In genomic region chr6:30955367-30956042, GRCh38 we compare ENCODE assay signal across 8 cellular contexts. TPM values are rescaled to one million over a fixed set of nuclear protein-coding genes. Genes with fewer than 3 reads are reported as not detected.
DNase-seq lines count a peak whose midpoint lies in the region; ATAC-seq lines count a peak whose summit lies in the region.

No MANE protein-coding gene starts in this region.

- H3K4me3 Mint-ChIP-seq in IgD-negative memory B cell = peak overlapping the region; percentile 82 to 93 (median 86)

- H3K27me3 Mint-ChIP-seq in IgD-negative memory B cell = peaks cover 13% of the 10 kb centered on the region

- H3K27ac Mint-ChIP-seq in IgD-negative memory B cell = peak overlapping the region; percentile 4 to 85 (median 68)

- H3K36me3 Mint-ChIP-seq in IgD-negative memory B cell = no peaks in the 10 kb centered on the region

- peak; percentile 65 for ATAC-seq in GM19023 (IDR thresholded peaks at IDR 0.05; ENCODE audit: unreplicated experiment)
- ATAC-seq in left lobe of liver = peak; percentile 21
- no peak for ATAC-seq in HG02571 (IDR thresholded peaks at IDR 0.05; ENCODE audit: unreplicated experiment)

- H3K4me1 Mint-ChIP-seq in IgD-negative memory B cell = peaks cover 11 to 22% (median 18%) of the 10 kb centered on the region in 3 donors

- DNase-seq in activated CD4-positive, CD25-positive, alpha-beta regulatory T cell (lab: John Stamatoyannopoulos, UW) = peak; percentile 29 to 75 (median 62)
- peak; percentile 44 for DNase-seq in central memory CD4-positive, alpha-beta T cell
- no peak for DNase-seq in left lobe of liver (ENCODE audit: low spot score)
- DNase-seq in stimulated activated CD4-positive, alpha-beta T cell treated with anti-CD3 and anti-CD28 coated beads, Interleukin-2, amount 100 ng/mL, for 48 hours = peak; percentile 56 to 71
- DNase-seq in NCI-H446 treated with DMSO at 0.1 percent for 48 hours (lab: John Stamatoyannopoulos, UW) = no peak

- no peaks in the 10 kb centered on the region for H3K9me3 Mint-ChIP-seq in IgD-negative memory B cell

RNA-seq across cellular contexts. Expression of gene MUCL3, which starts 14.7 kb away (rescaled TPM):
- polyA plus RNA-seq in IgD-negative memory B cell = not detected
- not detected for total RNA-seq in left lobe of liver

RNA-seq across cellular contexts. Expression of gene SFTA2, which starts 23.5 kb away (rescaled TPM):
- polyA plus RNA-seq in IgD-negative memory B cell = 0.60 TPM
- total RNA-seq in left lobe of liver = not detected

RNA-seq across cellular contexts. Expression of gene MUC21, which starts 28.0 kb away (rescaled TPM):
- polyA plus RNA-seq in IgD-negative memory B cell = not detected
- not detected for total RNA-seq in left lobe of liver

RNA-seq across cellular contexts. Expression of gene VARS2, which starts 41.5 kb away (rescaled TPM):
- 26.0 TPM for polyA plus RNA-seq in IgD-negative memory B cell
- 28.9 TPM for total RNA-seq in left lobe of liver

RNA-seq across cellular contexts. Expression of gene GTF2H4, which starts 47.5 kb away (rescaled TPM):
- 8.4 TPM for polyA plus RNA-seq in IgD-negative memory B cell
- 21.7 TPM for total RNA-seq in left lobe of liver

Comparison
In these comparisons a context has a peak if more than half of its experiments do, and no peak if none do; other contexts are left out.
1. DNase-seq: peak in activated CD4-positive, CD25-positive, alpha-beta regulatory T cell (4 of 4), central memory CD4-positive, alpha-beta T cell (single experiment) and stimulated activated CD4-positive, alpha-beta T cell treated with anti-CD3 and anti-CD28 coated beads, Interleukin-2, amount 100 ng/mL, for 48 hours (2 of 2); none in left lobe of liver (single experiment) and NCI-H446 treated with DMSO at 0.1 percent for 48 hours (single experiment).